Comparison of ENCODE assay signal across 1 cellular context in the genomic region with DNA sequence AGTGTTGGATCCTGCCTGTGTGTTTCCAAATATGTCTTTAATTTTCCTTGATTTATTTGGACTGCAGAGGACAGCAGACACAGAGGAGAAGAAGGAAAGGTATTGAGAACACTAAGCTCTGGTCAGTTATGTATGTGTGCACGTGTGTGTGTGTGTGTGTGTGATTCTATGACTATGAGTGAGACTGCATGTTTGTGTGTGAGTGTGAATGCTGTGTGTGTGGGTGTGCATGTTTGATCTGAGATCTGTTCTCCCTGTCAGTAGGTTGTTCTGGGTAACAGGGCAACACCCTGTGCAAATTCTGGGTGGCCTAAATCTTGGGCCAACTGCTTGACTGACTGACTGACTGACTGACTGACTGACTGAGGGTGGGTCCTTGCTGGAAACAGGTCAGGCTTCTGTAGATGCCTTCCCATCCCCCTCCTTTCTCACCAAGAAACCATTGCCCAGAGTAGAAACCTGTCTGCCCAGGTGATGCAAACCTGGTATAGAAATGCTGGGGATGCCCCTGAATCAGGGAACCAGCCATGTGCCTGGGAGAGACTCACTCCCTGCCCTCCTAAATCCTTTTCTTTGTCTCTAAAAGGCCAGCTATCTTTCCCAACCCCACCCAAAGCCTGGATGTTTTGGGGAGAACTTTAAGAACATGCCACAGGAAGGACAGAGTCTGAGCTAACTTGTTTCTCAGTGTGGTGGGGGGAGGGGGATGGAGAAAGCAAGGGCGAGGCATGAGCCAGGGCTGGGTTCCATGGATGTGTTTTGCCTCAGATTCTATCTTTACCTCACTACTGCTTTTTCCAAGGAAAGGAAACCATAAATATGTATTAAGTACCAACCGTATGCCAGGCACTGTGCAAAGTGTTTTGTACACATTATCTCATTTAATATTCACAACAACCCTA.
TF ChIP-seq lines count a peak whose summit lies in the region.

No MANE protein-coding gene starts in this region.

TF ChIP-seq in SK-N-SH, 30 proteins besides CTCF, POLR2A, EP300 and RAD21:
- TF ChIP-seq EZH2phosphoT487 (IDR thresholded peaks at IDR 0.05; ENCODE audit: borderline replicate concordance, low read depth) (no peak), RXRA (IDR thresholded peaks at IDR 0.05; ENCODE audit: borderline replicate concordance, low read depth) (no peak), MXI1 (IDR thresholded peaks at IDR 0.05; ENCODE audit: low read depth, low read length) (no peak), USF1 (IDR thresholded peaks at IDR 0.05; ENCODE audit: borderline replicate concordance, low read depth) (no peak), JUND (IDR thresholded peaks at IDR 0.05) (no peak), TCF12 (IDR thresholded peaks at IDR 0.05) (no peak), NRF1 (IDR thresholded peaks at IDR 0.05; ENCODE audit: low read depth, low read length) (no peak), TAF1 (IDR thresholded peaks at IDR 0.05; ENCODE audit: borderline replicate concordance, low read depth, low read length) (no peak), RCOR1 (IDR thresholded peaks at IDR 0.05; ENCODE audit: low read length) (no peak), GABPA (IDR thresholded peaks at IDR 0.05; ENCODE audit: low read depth) (no peak), SMC3 (IDR thresholded peaks at IDR 0.05; ENCODE audit: low read depth, low read length) (no peak), SIN3A (IDR thresholded peaks at IDR 0.05; ENCODE audit: borderline replicate concordance, low read depth, low read length) (no peak), FOSL2 (IDR thresholded peaks at IDR 0.05; ENCODE audit: borderline replicate concordance, low read depth) (no peak), IRF3 (IDR thresholded peaks at IDR 0.05; ENCODE audit: low read depth, low read length) (no peak), MEF2A (IDR thresholded peaks at IDR 0.05; ENCODE audit: borderline replicate concordance, low read depth) (no peak), GATA2 (CRISPR knock-in tag; IDR thresholded peaks at IDR 0.05) (no peak), CHD2 (IDR thresholded peaks at IDR 0.05; ENCODE audit: low read length, partially characterized antibody) (no peak), ELF1 (IDR thresholded peaks at IDR 0.05) (no peak), FOXJ3 (CRISPR knock-in tag; IDR thresholded peaks at IDR 0.05) (no peak), RFX5 (IDR thresholded peaks at IDR 0.05; ENCODE audit: low read length) (no peak)
